1 cellular context compared by ENCODE assay signal in genomic region chr12:100404769-100405407, GRCh38.
TF ChIP-seq lines count a peak whose summit lies in the region.

No MANE protein-coding gene starts in this region.

TF ChIP-seq in HepG2, 621 proteins besides CTCF, POLR2A, EP300 and RAD21 (continued from another document):
- TF ChIP-seq, protein P1, sequence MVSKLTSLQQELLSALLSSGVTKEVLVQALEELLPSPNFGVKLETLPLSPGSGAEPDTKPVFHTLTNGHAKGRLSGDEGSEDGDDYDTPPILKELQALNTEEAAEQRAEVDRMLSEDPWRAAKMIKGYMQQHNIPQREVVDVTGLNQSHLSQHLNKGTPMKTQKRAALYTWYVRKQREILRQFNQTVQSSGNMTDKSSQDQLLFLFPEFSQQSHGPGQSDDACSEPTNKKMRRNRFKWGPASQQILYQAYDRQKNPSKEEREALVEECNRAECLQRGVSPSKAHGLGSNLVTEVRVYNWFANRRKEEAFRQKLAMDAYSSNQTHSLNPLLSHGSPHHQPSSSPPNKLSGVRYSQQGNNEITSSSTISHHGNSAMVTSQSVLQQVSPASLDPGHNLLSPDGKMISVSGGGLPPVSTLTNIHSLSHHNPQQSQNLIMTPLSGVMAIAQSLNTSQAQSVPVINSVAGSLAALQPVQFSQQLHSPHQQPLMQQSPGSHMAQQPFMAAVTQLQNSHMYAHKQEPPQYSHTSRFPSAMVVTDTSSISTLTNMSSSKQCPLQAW (CRISPR knock-in tag; IDR thresholded peaks at IDR 0.05), result 0 out of 2 replicates have a peak, but pooled peaks have one; percentile 45
- TF ChIP-seq, protein P2, sequence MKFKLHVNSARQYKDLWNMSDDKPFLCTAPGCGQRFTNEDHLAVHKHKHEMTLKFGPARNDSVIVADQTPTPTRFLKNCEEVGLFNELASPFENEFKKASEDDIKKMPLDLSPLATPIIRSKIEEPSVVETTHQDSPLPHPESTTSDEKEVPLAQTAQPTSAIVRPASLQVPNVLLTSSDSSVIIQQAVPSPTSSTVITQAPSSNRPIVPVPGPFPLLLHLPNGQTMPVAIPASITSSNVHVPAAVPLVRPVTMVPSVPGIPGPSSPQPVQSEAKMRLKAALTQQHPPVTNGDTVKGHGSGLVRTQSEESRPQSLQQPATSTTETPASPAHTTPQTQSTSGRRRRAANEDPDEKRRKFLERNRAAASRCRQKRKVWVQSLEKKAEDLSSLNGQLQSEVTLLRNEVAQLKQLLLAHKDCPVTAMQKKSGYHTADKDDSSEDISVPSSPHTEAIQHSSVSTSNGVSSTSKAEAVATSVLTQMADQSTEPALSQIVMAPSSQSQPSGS (CRISPR knock-in tag; IDR thresholded peaks at IDR 0.05), result peak; percentile 46; the same call in 1 of the 2 replicates
- TF ChIP-seq ZBTB33 (CRISPR knock-in tag; IDR thresholded peaks at IDR 0.05) (peak; percentile 94), ZNF367 (CRISPR knock-in tag; IDR thresholded peaks at IDR 0.05; ENCODE audit: borderline replicate concordance) (no peak), ZFY (CRISPR knock-in tag; IDR thresholded peaks at IDR 0.05) (peak; percentile 55), MTF2 (CRISPR knock-in tag; IDR thresholded peaks at IDR 0.05; ENCODE audit: borderline replicate concordance) (no peak), SMC3 (IDR thresholded peaks at IDR 0.05; ENCODE audit: low read length) (peak; percentile 78), ZNF350 (CRISPR knock-in tag; IDR thresholded peaks at IDR 0.05; ENCODE audit: borderline replicate concordance, low read depth) (0 out of 2 replicates have a peak, but pooled peaks have one; percentile 29), XRCC5 (optimal IDR thresholded peaks at IDR 0.05; ENCODE audit: low read length) (peak; percentile 87), IRF1 (CRISPR knock-in tag; IDR thresholded peaks at IDR 0.05; ENCODE audit: low read depth) (no peak), FOXC1 (CRISPR knock-in tag; IDR thresholded peaks at IDR 0.05; ENCODE audit: borderline replicate concordance) (0 out of 2 replicates have a peak, but pooled peaks have one; percentile 44), ZNF644 (CRISPR knock-in tag; IDR thresholded peaks at IDR 0.05; ENCODE audit: low read depth) (no peak), FOXA3 (CRISPR knock-in tag; IDR thresholded peaks at IDR 0.05) (0 out of 2 replicates have a peak, but pooled peaks have one; percentile 29), CBX5 (CRISPR knock-in tag; IDR thresholded peaks at IDR 0.05; ENCODE audit: borderline replicate concordance) (peak; percentile 46; the same call in 1 of the 2 replicates), RARA (CRISPR knock-in tag; IDR thresholded peaks at IDR 0.05) (peak; percentile 18; the same call in 1 of the 2 replicates), FIP1L1 (IDR thresholded peaks at IDR 0.05; ENCODE audit: borderline replicate concordance, insufficient read depth, low read depth, low read length) (no peak), ZBTB25 (CRISPR knock-in tag; IDR thresholded peaks at IDR 0.05) (peak; percentile 80; the same call in 1 of the 2 replicates), FOSL2 (CRISPR knock-in tag; IDR thresholded peaks at IDR 0.05) (0 out of 2 replicates have a peak, but pooled peaks have one; percentile 29), ZFX (CRISPR knock-in tag; IDR thresholded peaks at IDR 0.05; ENCODE audit: low read depth) (peak; percentile 62), ZFP36L2 (CRISPR knock-in tag; IDR thresholded peaks at IDR 0.05) (no peak), MXI1 (IDR thresholded peaks at IDR 0.05; ENCODE audit: borderline replicate concordance, low read depth, low read length) (peak; percentile 9; the same call in 1 of the 3 replicates), ETV6 (CRISPR knock-in tag; conservative IDR thresholded peaks at IDR 0.05) (no peak), DMAP1 (CRISPR knock-in tag; IDR thresholded peaks at IDR 0.05) (0 out of 2 replicates have a peak, but pooled peaks have one; percentile 37)
TF ChIP-seq in HepG2: peak in this region for 51.
